Comparison of ENCODE assay signal across 8 cellular contexts in genomic region chr17:8117980-8118768, GRCh38. TPM values are rescaled to one million over a fixed set of nuclear protein-coding genes. Genes with fewer than 3 reads are reported as not detected.
DNase-seq lines count a peak whose midpoint lies in the region; ATAC-seq and TF ChIP-seq lines count a peak whose summit lies in the region.

ALOXE3 (minus strand) TSS chr17:8118514; CDS start chr17:8117990, 524 bp downstream.

- H3K27ac ChIP-seq in HUES48 (ENCODE audit: low read depth, low read length) (no peak within 1 kb of the TSS), gastroesophageal sphincter (peak within 1 kb of the TSS; percentile 31 to 81 (median 78)), osteoblast (ENCODE audit: low read depth, low read length) (peak within 1 kb of the TSS; percentile 47)

- no peak for TF ChIP-seq CTCF in gastroesophageal sphincter (IDR thresholded peaks at IDR 0.05)
- TF ChIP-seq CTCF in osteoblast (IDR thresholded peaks at IDR 0.05; ENCODE audit: extremely low read depth, low read depth, low read length) = no peak

- H3K4me2 ChIP-seq in osteoblast (ENCODE audit: insufficient read depth, low read length) = peak within 1 kb of the TSS; percentile 96

- TF ChIP-seq EP300 in gastroesophageal sphincter (IDR thresholded peaks at IDR 0.05) = no peak

- no peaks in the 10 kb centered on the region for H3K79me2 ChIP-seq in osteoblast (ENCODE audit: insufficient read depth, low read length)

- H3K27me3 ChIP-seq in HUES48 (ENCODE audit: control insufficient read depth, insufficient read depth, low read length) (peaks cover 53% of the 10 kb centered on the region), gastroesophageal sphincter (peaks cover 80% of the 10 kb centered on the region), osteoblast (ENCODE audit: insufficient read depth, low read length) (peaks cover 41% of the 10 kb centered on the region)

- DNase-seq in Caki2 (ENCODE audit: low read depth) = peak; percentile 72
- peak; percentile 40 to 52 for DNase-seq in activated T-cell treated with anti-CD3 and anti-CD28 coated beads, Interleukin-2, amount 50 U/mL, for 48 hours
- DNase-seq in osteoblast (ENCODE audit: insufficient read length, low spot score, missing footprints) = peak; percentile 97
- no peak for DNase-seq in NCI-H1436 treated with DMSO at 0.1 percent for 48 hours (lab: John Stamatoyannopoulos, UW)

- H3K36me3 ChIP-seq in HUES48 (ENCODE audit: control insufficient read depth, insufficient read depth, low read length) (no peaks in the 10 kb centered on the region), gastroesophageal sphincter (no peaks in the 10 kb centered on the region), osteoblast (ENCODE audit: insufficient read depth, low read length) (no peaks in the 10 kb centered on the region)

- peak within 1 kb of the TSS; percentile 72 for H2AFZ ChIP-seq in osteoblast (ENCODE audit: low read length)

- WGBS in gastroesophageal sphincter (ENCODE audit: low coverage in 1 of 2), 2 donors = 0 to 2% methylated on average over 6 to 9 of the region's 33 CpGs

- H3K4me1 ChIP-seq in HUES48 (ENCODE audit: control insufficient read depth, insufficient read depth, low read length) = peaks cover 9% of the 10 kb centered on the region; the same call in 1 of the 2 replicates
- peaks cover 2 to 54% (median 44%) of the 10 kb centered on the region in 3 donors for H3K4me1 ChIP-seq in gastroesophageal sphincter
- peaks cover 15% of the 10 kb centered on the region for H3K4me1 ChIP-seq in osteoblast (ENCODE audit: insufficient read depth, low read length)

- no peak for TF ChIP-seq POLR2A in gastroesophageal sphincter (IDR thresholded peaks at IDR 0.05)

- H3K4me3 ChIP-seq in HUES48 (ENCODE audit: low read depth, low read length) = peak within 1 kb of the TSS; percentile 88
- H3K4me3 ChIP-seq in gastroesophageal sphincter = peak within 1 kb of the TSS; percentile 34 to 62
- peak within 1 kb of the TSS; percentile 73 for H3K4me3 ChIP-seq in osteoblast (ENCODE audit: insufficient read depth, low read length)

- H3K9ac ChIP-seq in HUES48 (ENCODE audit: low read depth, low read length) = no peak within 1 kb of the TSS

- ATAC-seq in gastroesophageal sphincter (peak; percentile 16), GM18511 (IDR thresholded peaks at IDR 0.05; ENCODE audit: unreplicated experiment) (no peak), GM18858 (IDR thresholded peaks at IDR 0.05; ENCODE audit: unreplicated experiment) (no peak)

- H3K9me3 ChIP-seq in HUES48 (ENCODE audit: control insufficient read depth, insufficient read depth, low read length) (no peaks in the 10 kb centered on the region), gastroesophageal sphincter (no peaks in the 10 kb centered on the region), osteoblast (ENCODE audit: low read depth, low read length) (no peaks in the 10 kb centered on the region)

- peaks cover 3% of the 10 kb centered on the region for H4K20me1 ChIP-seq in osteoblast (ENCODE audit: insufficient read depth, low read length)

- in situ Hi-C loops in Caki2 (cut with HindIII; ENCODE audit: low pct_unique_long_range_greater_than_20kb, low sequenced_read_pairs) = no loop called here

RNA-seq across cellular contexts. Expression of gene ALOXE3, which starts in this region (rescaled TPM):
- total RNA-seq in Caki2 (2014; rRNA removed; shearing (Covaris generic); ENCODE audit: low replicate concordance) = not detected in 2 replicates
- total RNA-seq in gastroesophageal sphincter (under 1 TPM in 1 of 4 donors, not detected in 3; 0.37 TPM), osteoblast (not detected in 2 replicates)

Comparison
In these comparisons a context has a peak if more than half of its experiments do, and no peak if none do; other contexts are left out.
1. Peak in DNase-seq in Caki2; RNA of the gene not detected or under 1 TPM.
2. Peak in ATAC-seq, H3K4me3 ChIP-seq and H3K27ac ChIP-seq in gastroesophageal sphincter; RNA of the gene not detected or under 1 TPM.
3. Peak in DNase-seq, H3K4me3 ChIP-seq, H3K27ac ChIP-seq and H3K4me2 ChIP-seq in osteoblast; RNA of the gene not detected or under 1 TPM.